Comparison of ENCODE assay signal across 21 cellular contexts in the genomic region with DNA sequence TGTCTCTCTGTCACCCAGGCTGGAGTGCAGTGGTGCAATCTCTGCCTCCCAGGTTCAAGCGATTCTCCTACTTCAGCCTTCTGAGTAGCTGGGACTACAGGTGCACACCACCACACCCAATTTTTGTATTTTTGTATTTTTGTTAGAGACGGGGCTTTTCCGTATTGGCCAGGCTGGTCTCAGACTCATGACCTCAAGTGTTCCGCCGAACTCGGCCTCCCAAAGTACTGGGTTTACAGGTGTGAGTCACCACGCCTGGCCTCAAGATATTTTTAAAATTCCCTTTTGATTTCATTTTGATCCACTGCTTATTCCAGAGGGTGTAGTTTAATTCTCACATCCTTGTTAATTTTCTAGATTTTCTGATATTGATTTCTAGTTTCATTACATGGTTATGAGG. TPM values are rescaled to one million over a fixed set of nuclear protein-coding genes. Genes with fewer than 3 reads are reported as not detected.
DNase-seq lines count a peak whose midpoint lies in the region; ATAC-seq and TF ChIP-seq lines count a peak whose summit lies in the region.
"Had no signal": no experiment of that assay in that cellular context is flagged by ENCODE, and none has a peak within 500 bp of the region (broad histone marks: within the 10 kb centered on the region; RNA-seq: fewer than 3 reads in every experiment).

No MANE protein-coding gene starts in this region.

- no peak overlapping the region for H3K27ac ChIP-seq in CD4-positive, alpha-beta T cell (ENCODE audit: low read depth, low read length)
- H3K27ac ChIP-seq in prostate gland = no peak overlapping the region
- H3K27ac ChIP-seq: C4-2B had no signal

- H3K27ac Mint-ChIP-seq in activated CD8-positive, alpha-beta memory T cell treated with anti-CD3 and anti-CD28 coated beads, Interleukin-2, amount 10 ng/mL, durations not matched to agents 7 days and 5 days = peak overlapping the region; percentile 96
- peak overlapping the region; percentile 83 for H3K27ac Mint-ChIP-seq in CD4-positive, alpha-beta T cell
- H3K27ac Mint-ChIP-seq in activated CD4-positive, alpha-beta memory T cell treated with anti-CD3 and anti-CD28 coated beads for 36 hours = peak overlapping the region; percentile 8
- H3K27ac Mint-ChIP-seq in effector memory CD8-positive, alpha-beta T cell = no peak overlapping the region
- H3K27ac Mint-ChIP-seq: activated B cell treated with CpG ODN at 0.5 μM for 24 hours, nephron progenitor cell had no signal

- POLR2A ChIA-PET in CD4-positive, alpha-beta T cell (lab: Charles Lee) = interaction anchor here (4.7 kb wide), 1 partner anchor 21 kb away, joined by 28 read pairs; no protein-coding TSS in a partner anchor
- POLR2A ChIA-PET in activated CD4-positive, alpha-beta memory T cell treated with anti-CD3 and anti-CD28 coated beads for 36 hours (lab: Charles Lee) = no interaction called here

- H3K27me3 ChIP-seq in CD4-positive, alpha-beta T cell (ENCODE audit: control insufficient read depth, insufficient read depth, low read length) = no peaks in the 10 kb centered on the region
- no peaks in the 10 kb centered on the region for H3K27me3 ChIP-seq in prostate gland (replicated peaks; ENCODE audit: insufficient read depth)
- H3K27me3 ChIP-seq: gastroesophageal sphincter had no signal

- intact Hi-C loops in CD4-positive, alpha-beta T cell (cut with DNase I, micrococcal nuclease) = no loop called here
- intact Hi-C loops in activated CD4-positive, alpha-beta memory T cell treated with anti-CD3 and anti-CD28 coated beads for 36 hours (cut with micrococcal nuclease) = loop anchor here (5.0 to 10.0 kb wide), 2 partner anchors 649 to 867 kb away; partner anchors contain the start of genes FUBP1 and USP33
- intact Hi-C loops in prostate gland (cut with DNase I) = no loop called here

- no peaks in the 10 kb centered on the region for H3K27me3 Mint-ChIP-seq in activated CD8-positive, alpha-beta memory T cell treated with anti-CD3 and anti-CD28 coated beads, Interleukin-2, amount 10 ng/mL, durations not matched to agents 7 days and 5 days
- no peaks in the 10 kb centered on the region for H3K27me3 Mint-ChIP-seq in CD4-positive, alpha-beta T cell
- H3K27me3 Mint-ChIP-seq in activated CD4-positive, alpha-beta memory T cell treated with anti-CD3 and anti-CD28 coated beads for 36 hours = no peaks in the 10 kb centered on the region
- no peaks in the 10 kb centered on the region for H3K27me3 Mint-ChIP-seq in effector memory CD8-positive, alpha-beta T cell
- H3K27me3 Mint-ChIP-seq: activated B cell treated with CpG ODN at 0.5 μM for 24 hours had no signal

- no peak for DNase-seq in activated CD8-positive, alpha-beta memory T cell treated with anti-CD3 and anti-CD28 coated beads, Interleukin-2, amount 10 ng/mL, durations not matched to agents 7 days and 5 days
- no peak for DNase-seq in activated CD8-positive, alpha-beta memory T cell treated with anti-CD3 and anti-CD28 coated beads for 24 hours
- DNase-seq in CD4-positive, alpha-beta T cell = no peak
- DNase-seq in activated CD4-positive, alpha-beta memory T cell treated with anti-CD3 and anti-CD28 coated beads for 36 hours = no peak
- DNase-seq in effector memory CD8-positive, alpha-beta T cell = no peak
- DNase-seq in iPS-NIHi7 (ENCODE audit: extremely low spot score) = no peak
- DNase-seq in prostate gland (ENCODE audit: low spot score) = no peak
- DNase-seq: ACHN; activated B cell treated with CpG ODN at 0.5 μM for 24 hours; activated CD8-positive, alpha-beta memory T cell treated with anti-CD3 and anti-CD28 coated beads, Interleukin-2, amount 50 U/mL, for 4 hours; amygdala; DMS53; HCEC 1CT; mesendoderm; NCI-H1417; nephron progenitor cell had no signal

- H3K36me3 ChIP-seq in prostate gland = no peaks in the 10 kb centered on the region
- H3K36me3 ChIP-seq: gastroesophageal sphincter had no signal

- peaks cover 46% of the 10 kb centered on the region for H3K4me1 Mint-ChIP-seq in activated CD8-positive, alpha-beta memory T cell treated with anti-CD3 and anti-CD28 coated beads, Interleukin-2, amount 10 ng/mL, durations not matched to agents 7 days and 5 days
- H3K4me1 Mint-ChIP-seq in CD4-positive, alpha-beta T cell (ENCODE audit: low read depth) = peaks cover 85% of the 10 kb centered on the region
- H3K4me1 Mint-ChIP-seq in activated CD4-positive, alpha-beta memory T cell treated with anti-CD3 and anti-CD28 coated beads for 36 hours (ENCODE audit: low read depth) = peaks cover 59% of the 10 kb centered on the region
- H3K4me1 Mint-ChIP-seq in effector memory CD8-positive, alpha-beta T cell (ENCODE audit: low read depth in 2 of 2) = peaks cover 18 to 42% of the 10 kb centered on the region in 2 donors

- TF ChIP-seq POLR2A in prostate gland (IDR thresholded peaks at IDR 0.05) = no peak

- H3K4me3 Mint-ChIP-seq in activated CD8-positive, alpha-beta memory T cell treated with anti-CD3 and anti-CD28 coated beads, Interleukin-2, amount 10 ng/mL, durations not matched to agents 7 days and 5 days = peak overlapping the region; percentile 93
- peak overlapping the region; percentile 79 for H3K4me3 Mint-ChIP-seq in CD4-positive, alpha-beta T cell
- H3K4me3 Mint-ChIP-seq in activated CD4-positive, alpha-beta memory T cell treated with anti-CD3 and anti-CD28 coated beads for 36 hours = peak overlapping the region; percentile 3
- H3K4me3 Mint-ChIP-seq in effector memory CD8-positive, alpha-beta T cell = peak overlapping the region; percentile 33 to 37
- H3K4me3 Mint-ChIP-seq: activated B cell treated with CpG ODN at 0.5 μM for 24 hours, nephron progenitor cell had no signal

- H3K36me3 Mint-ChIP-seq in activated CD8-positive, alpha-beta memory T cell treated with anti-CD3 and anti-CD28 coated beads, Interleukin-2, amount 10 ng/mL, durations not matched to agents 7 days and 5 days = peaks cover 80% of the 10 kb centered on the region
- H3K36me3 Mint-ChIP-seq in CD4-positive, alpha-beta T cell (ENCODE audit: low read depth) = peaks cover 17% of the 10 kb centered on the region
- H3K36me3 Mint-ChIP-seq in activated CD4-positive, alpha-beta memory T cell treated with anti-CD3 and anti-CD28 coated beads for 36 hours = peaks cover 25% of the 10 kb centered on the region
- peaks cover 13% of the 10 kb centered on the region for H3K36me3 Mint-ChIP-seq in effector memory CD8-positive, alpha-beta T cell (ENCODE audit: insufficient read depth)

- no peak for TF ChIP-seq CTCF in CD4-positive, alpha-beta T cell (IDR thresholded peaks at IDR 0.05)
- TF ChIP-seq CTCF in prostate gland (IDR thresholded peaks at IDR 0.05) = no peak

- no peaks in the 10 kb centered on the region for H3K4me1 ChIP-seq in prostate gland (replicated peaks)

- 96% methylated on average over 7 of the region's 7 CpGs for WGBS in prostate gland

- no peak for ATAC-seq in activated CD8-positive, alpha-beta memory T cell treated with anti-CD3 and anti-CD28 coated beads, Interleukin-2, amount 10 ng/mL, durations not matched to agents 7 days and 5 days
- no peak for ATAC-seq in CD4-positive, alpha-beta T cell (ENCODE audit: poor library complexity)
- ATAC-seq in effector memory CD8-positive, alpha-beta T cell (replicated peaks) = no peak
- ATAC-seq in GM21825 (IDR thresholded peaks at IDR 0.05; ENCODE audit: unreplicated experiment) = no peak
- ATAC-seq: gastroesophageal sphincter, Right ventricle myocardium inferior had no signal

- H3K9me3 ChIP-seq in CD4-positive, alpha-beta T cell (ENCODE audit: control insufficient read depth, low read length) = no peaks in the 10 kb centered on the region
- no peaks in the 10 kb centered on the region for H3K9me3 ChIP-seq in prostate gland
- H3K9me3 ChIP-seq: gastroesophageal sphincter had no signal

- CTCF ChIA-PET in activated CD8-positive, alpha-beta memory T cell treated with anti-CD3 and anti-CD28 coated beads, Interleukin-2, amount 10 ng/mL, durations not matched to agents 7 days and 5 days (lab: Charles Lee) = interaction anchor here (0.9 kb wide), 2 partner anchors 20 to 26 kb away, joined by 3 read pairs; partner anchors contain the start of gene IFI44
- CTCF ChIA-PET in CD4-positive, alpha-beta T cell (lab: Charles Lee) = no interaction called here
- CTCF ChIA-PET in activated CD4-positive, alpha-beta memory T cell treated with anti-CD3 and anti-CD28 coated beads for 36 hours (lab: Charles Lee) = interaction anchor here (0.8 to 1.5 kb wide), 3 partner anchors 21 to 477 kb away, joined by 3 to 5 read pairs (median 3); no protein-coding TSS in a partner anchor

- H3K4me3 ChIP-seq in prostate gland = no peak overlapping the region
- H3K4me3 ChIP-seq: gastroesophageal sphincter had no signal

- no peaks in the 10 kb centered on the region for H3K9me3 Mint-ChIP-seq in activated CD8-positive, alpha-beta memory T cell treated with anti-CD3 and anti-CD28 coated beads, Interleukin-2, amount 10 ng/mL, durations not matched to agents 7 days and 5 days (ENCODE audit: low read depth)
- no peaks in the 10 kb centered on the region for H3K9me3 Mint-ChIP-seq in CD4-positive, alpha-beta T cell
- H3K9me3 Mint-ChIP-seq in activated CD4-positive, alpha-beta memory T cell treated with anti-CD3 and anti-CD28 coated beads for 36 hours = no peaks in the 10 kb centered on the region
- H3K9me3 Mint-ChIP-seq in effector memory CD8-positive, alpha-beta T cell = no peaks in the 10 kb centered on the region
- H3K9me3 Mint-ChIP-seq: activated B cell treated with CpG ODN at 0.5 μM for 24 hours, nephron progenitor cell had no signal

RNA-seq across cellular contexts. Expression of gene IFI44L, which starts 3.8 kb away (rescaled TPM):
- 100 to 1,000 TPM; 158 to 443 TPM for total RNA-seq in activated CD8-positive, alpha-beta memory T cell treated with anti-CD3 and anti-CD28 coated beads, Interleukin-2, amount 10 ng/mL, durations not matched to agents 7 days and 5 days
- total RNA-seq in CD4-positive, alpha-beta T cell = 10 to 100 TPM; 19.5 to 23.9 TPM
- 10 to 100 TPM; 32.8 to 38.3 TPM for total RNA-seq in activated CD4-positive, alpha-beta memory T cell treated with anti-CD3 and anti-CD28 coated beads for 36 hours
- total RNA-seq in prostate gland = 1 to 10 TPM; 1.2 to 7.4 TPM
- total RNA-seq: OCI-LY7 had no signal

RNA-seq across cellular contexts. Expression of gene IFI44, which starts 25.6 kb away (rescaled TPM):
- total RNA-seq in activated CD8-positive, alpha-beta memory T cell treated with anti-CD3 and anti-CD28 coated beads, Interleukin-2, amount 10 ng/mL, durations not matched to agents 7 days and 5 days = 100 to 1,000 TPM; 155 to 367 TPM
- 10 to 100 TPM; 67.4 to 70.0 TPM for total RNA-seq in CD4-positive, alpha-beta T cell
- 10 to 100 TPM; 56.1 to 60.1 TPM for total RNA-seq in activated CD4-positive, alpha-beta memory T cell treated with anti-CD3 and anti-CD28 coated beads for 36 hours
- total RNA-seq in prostate gland = 10 to 100 TPM in 1 of 2 donors, 1 to 10 TPM in 1; 5.3 to 23.9 TPM
- total RNA-seq: OCI-LY7 had no signal

Comparison
In these comparisons a context has a peak if more than half of its experiments do, and no peak if none do; other contexts are left out.
1. H3K27ac Mint-ChIP-seq: peak in activated CD8-positive, alpha-beta memory T cell treated with anti-CD3 and anti-CD28 coated beads, Interleukin-2, amount 10 ng/mL, durations not matched to agents 7 days and 5 days (single experiment), CD4-positive, alpha-beta T cell (single experiment) and activated CD4-positive, alpha-beta memory T cell treated with anti-CD3 and anti-CD28 coated beads for 36 hours (single experiment); none in effector memory CD8-positive, alpha-beta T cell (0 of 2).
2. H3K4me3 Mint-ChIP-seq: peak in every context shown above with its lines; median percentile 93 in activated CD8-positive, alpha-beta memory T cell treated with anti-CD3 and anti-CD28 coated beads, Interleukin-2, amount 10 ng/mL, durations not matched to agents 7 days and 5 days; 79 in CD4-positive, alpha-beta T cell; 35 in effector memory CD8-positive, alpha-beta T cell; 3 in activated CD4-positive, alpha-beta memory T cell treated with anti-CD3 and anti-CD28 coated beads for 36 hours.
3. RNA of gene IFI44L, which starts 3.8 kb away (total RNA-seq): 158 to 443 TPM in activated CD8-positive, alpha-beta memory T cell treated with anti-CD3 and anti-CD28 coated beads, Interleukin-2, amount 10 ng/mL, durations not matched to agents 7 days and 5 days; 32.8 to 38.3 TPM in activated CD4-positive, alpha-beta memory T cell treated with anti-CD3 and anti-CD28 coated beads for 36 hours, 19.5 to 23.9 TPM in CD4-positive, alpha-beta T cell and 1.2 to 7.4 TPM in prostate gland; every median in the first group is over 4 times any median in the second.